In genomic region chr17:28404812-28405570, GRCh38 we compare ENCODE assay signal across 8 cellular contexts. TPM values are rescaled to one million over a fixed set of nuclear protein-coding genes. Genes with fewer than 3 reads are reported as not detected.
DNase-seq lines count a peak whose midpoint lies in the region; ATAC-seq and TF ChIP-seq lines count a peak whose summit lies in the region.
"Had no signal": no experiment of that assay in that cellular context is flagged by ENCODE, and none has a peak within 500 bp of the region (broad histone marks: within the 10 kb centered on the region; RNA-seq: fewer than 3 reads in every experiment).

No MANE protein-coding gene starts in this region.

- H3K27ac ChIP-seq in HEK293 (ENCODE audit: extremely low read depth, low read depth, low read length) (peak overlapping the region; percentile 79; the same call in 1 of the 2 replicates), breast epithelium (peak overlapping the region; percentile 63 to 86)

- CTCF ChIA-PET in HEK293 (lab: Yijun Ruan, JAX), result interaction anchor here (0.6 to 4.4 kb wide), 5 partner anchors 10 to 88 kb away, joined by 3 to 34 read pairs (median 4); no protein-coding TSS in a partner anchor

- H3K4me3 ChIP-seq in HEK293 (ENCODE audit: low read depth, low read length) (peak overlapping the region; percentile 80), breast epithelium (peak overlapping the region; percentile 72 to 99 (median 83)), neuron (ENCODE audit: low read length) (peak overlapping the region; percentile 48)

- DNase-seq in breast epithelium (ENCODE audit: low spot score in 2 of 2) (no peak), 8988T (no peak)

- TF ChIP-seq CTCF in HEK293 (tag by site-specific recombination; IDR thresholded peaks at IDR 0.05) (no peak), breast epithelium (IDR thresholded peaks at IDR 0.05) (no peak)

- H3K4me1 ChIP-seq in HEK293 (ENCODE audit: control insufficient read depth, insufficient read depth, low read length) (no peaks in the 10 kb centered on the region), breast epithelium (peaks cover 0 to 3% of the 10 kb centered on the region in 2 donors), neuron (ENCODE audit: insufficient read depth, low read length) (peaks cover 18% of the 10 kb centered on the region)

- POLR2A ChIA-PET in HEK293 (lab: Yijun Ruan, JAX), result interaction anchor here (0.9 to 2.0 kb wide), 9 partner anchors 10 to 69 kb away, joined by 3 to 11 read pairs (median 9); partner anchors contain the start of genes POLDIP2, SARM1, TNFAIP1 and VTN

- H3K9me3 ChIP-seq in HEK293 (ENCODE audit: control insufficient read depth, insufficient read depth, low read depth, low read length), result no peaks in the 10 kb centered on the region
- H3K9me3 ChIP-seq in breast epithelium, result no peaks in the 10 kb centered on the region
- H3K9me3 ChIP-seq in neuron (ENCODE audit: low read length), result no peaks in the 10 kb centered on the region

- intact Hi-C loops in breast epithelium (cut with DNase I; ENCODE audit: low total_unique reads), result no loop called here

- H2AFZ ChIP-seq in neuron (ENCODE audit: low read depth, low read length), result peak overlapping the region; percentile 94

- no peaks in the 10 kb centered on the region for H3K27me3 ChIP-seq in breast epithelium
- H3K27me3 ChIP-seq in neuron (ENCODE audit: insufficient read depth, low read length), result no peaks in the 10 kb centered on the region

- ATAC-seq in HG03342 (IDR thresholded peaks at IDR 0.05; ENCODE audit: unreplicated experiment), result no peak
- no peak for ATAC-seq in GM21825 (IDR thresholded peaks at IDR 0.05; ENCODE audit: unreplicated experiment)

- peaks cover 4 to 47% of the 10 kb centered on the region in 2 experiments; a peak in 1 of 3 replicates for H3K36me3 ChIP-seq in HEK293 (ENCODE audit: control insufficient read depth in 2 of 2, insufficient read depth in 1 of 2, low read length in 2 of 2)
- no peaks in the 10 kb centered on the region for H3K36me3 ChIP-seq in breast epithelium
- no peaks in the 10 kb centered on the region for H3K36me3 ChIP-seq in neuron (ENCODE audit: insufficient read depth, low read length)

- TF ChIP-seq POLR2A in breast epithelium (IDR thresholded peaks at IDR 0.05), result no peak

TF ChIP-seq in HEK293, 187 proteins besides CTCF, POLR2A, EP300 and RAD21:
- TF ChIP-seq ZBTB10 (tag by site-specific recombination; IDR thresholded peaks at IDR 0.05), result no peak
- peak; percentile 53; the same call in 1 of the 2 replicates for TF ChIP-seq ZIC2 (tag by site-specific recombination; IDR thresholded peaks at IDR 0.05)
- peak; percentile 57; the same call in 1 of the 2 replicates for TF ChIP-seq ZNF600 (tag by site-specific recombination; IDR thresholded peaks at IDR 0.05)

RNA-seq across cellular contexts. Expression of gene SLC46A1, which starts 1.0 kb away (rescaled TPM):
- total RNA-seq in breast epithelium, result 10 to 100 TPM; 11.2 to 22.7 (median 12.5) TPM

RNA-seq across cellular contexts. Expression of gene SARM1, which starts 33.5 kb away (rescaled TPM):
- total RNA-seq in breast epithelium, result 10 to 100 TPM in 2 of 3 donors, 1 to 10 TPM in 1; 6.4 to 14.3 (median 13.8) TPM

RNA-seq across cellular contexts. Expression of gene VTN, which starts 34.9 kb away (rescaled TPM):
- 10 to 100 TPM in 1 of 3 donors, under 1 TPM in 2; 0.32 to 12.1 (median 0.98) TPM for total RNA-seq in breast epithelium

RNA-seq across cellular contexts. Expression of gene SEBOX, which starts 40.0 kb away (rescaled TPM):
- not detected for total RNA-seq in breast epithelium
- total RNA-seq: subcutaneous adipose tissue; T-helper 1 cell treated with Interleukin-12 subunit alpha and Interleukin-12 subunit beta and Interleukin-4 antibody, amounts not matched to agents 30 ng/mL and 1 ng/mL, for 36 hours had no signal

RNA-seq across cellular contexts. Expression of gene POLDIP2, which starts 47.7 kb away (rescaled TPM):
- 10 to 100 TPM; 64.5 to 85.0 (median 69.8) TPM for total RNA-seq in breast epithelium
